Comparison of ENCODE assay signal across 3 cellular contexts in genomic region chr6:91130126-91130525, GRCh38.
"Had no signal": no experiment of that assay in that cellular context is flagged by ENCODE, and none has a peak within 500 bp of the region (broad histone marks: within the 10 kb centered on the region; RNA-seq: fewer than 3 reads in every experiment).

No MANE protein-coding gene starts in this region.

- ATAC-seq: GM12878 had no signal

- H3K4me3 ChIP-seq: GM12878 had no signal

- DNase-seq: GDM1, GF-D8 had no signal
